In genomic region chr19:6721773-6722172, GRCh38 we compare ENCODE assay signal across 19 cellular contexts. TPM values are rescaled to one million over a fixed set of nuclear protein-coding genes. Genes with fewer than 3 reads are reported as not detected.
DNase-seq lines count a peak whose midpoint lies in the region; ATAC-seq, FAIRE-seq and TF ChIP-seq lines count a peak whose summit lies in the region.
"Had no signal": no experiment of that assay in that cellular context is flagged by ENCODE, and none has a peak within 500 bp of the region (broad histone marks: within the 10 kb centered on the region; RNA-seq: fewer than 3 reads in every experiment).

No MANE protein-coding gene starts in this region.

- H3K4me1 Mint-ChIP-seq in HFFc6 (ENCODE audit: low read depth) (peaks cover 20% of the 10 kb centered on the region), activated B cell treated with CpG ODN at 0.5 μM for 24 hours (peaks cover 51% of the 10 kb centered on the region)

- H3K36me3 ChIP-seq in osteoblast (ENCODE audit: insufficient read depth, low read length) (no peaks in the 10 kb centered on the region), H7 (replicated peaks; ENCODE audit: control insufficient read depth, insufficient read depth, low read length) (no peaks in the 10 kb centered on the region), thyroid gland (no peaks in the 10 kb centered on the region)

- H2AFZ ChIP-seq in osteoblast (ENCODE audit: low read length), result no peak overlapping the region

- H3K27ac ChIP-seq in osteoblast (ENCODE audit: low read depth, low read length), result no peak overlapping the region
- H3K27ac ChIP-seq in thyroid gland, result no peak overlapping the region
- H3K27ac ChIP-seq: SK-N-MC had no signal

- H3K4me3 Mint-ChIP-seq in HFFc6 (peak overlapping the region; percentile 16; the same call in 1 of the 2 replicates), activated B cell treated with CpG ODN at 0.5 μM for 24 hours (peak overlapping the region; percentile 64)
- H3K4me3 Mint-ChIP-seq: activated naive CD8-positive, alpha-beta T cell treated with anti-CD3 and anti-CD28 coated beads, Interleukin-2, amount 50 U/mL, for 24 hours had no signal

- ATAC-seq in activated B cell treated with CpG ODN at 0.5 μM for 24 hours (ENCODE audit: low read depth), result peak; percentile 88
- ATAC-seq: activated naive CD8-positive, alpha-beta T cell treated with anti-CD3 and anti-CD28 coated beads, Interleukin-2, amount 50 U/mL, for 24 hours had no signal

- no peaks in the 10 kb centered on the region for H3K9me3 ChIP-seq in osteoblast (ENCODE audit: low read depth, low read length)
- H3K9me3 ChIP-seq in thyroid gland, result no peaks in the 10 kb centered on the region

- peaks cover 14% of the 10 kb centered on the region for H3K9me3 Mint-ChIP-seq in HFFc6
- no peaks in the 10 kb centered on the region for H3K9me3 Mint-ChIP-seq in activated B cell treated with CpG ODN at 0.5 μM for 24 hours

- WGBS in thyroid gland, 2 donors, result 65 to 74% methylated on average over 5 of the region's 5 CpGs

- POLR2A ChIA-PET in activated B cell treated with CpG ODN at 0.5 μM for 24 hours (lab: Charles Lee), result interaction anchor here (1.2 to 1.3 kb wide), 2 partner anchors 16 to 51 kb away, joined by 3 to 5 read pairs; partner anchors contain the start of gene VAV1

- DNase-seq in GM12891 (ENCODE audit: insufficient read length, low spot score), result no peak
- DNase-seq in HFFc6, result no peak
- no peak for DNase-seq in activated B cell treated with CpG ODN at 0.5 μM for 24 hours
- peak; percentile 46 for DNase-seq in osteoblast (ENCODE audit: insufficient read length, low spot score, missing footprints)
- DNase-seq in H7, result no peak
- no peak for DNase-seq in thyroid gland
- DNase-seq in mucosa of gallbladder (ENCODE audit: low spot score), result no peak
- DNase-seq: activated CD4-positive, CD25-positive, alpha-beta regulatory T cell; activated CD8-positive, alpha-beta memory T cell treated with anti-CD3 and anti-CD28 coated beads, Interleukin-2, amount 50 U/mL, for 4 hours; activated naive CD8-positive, alpha-beta T cell treated with anti-CD3 and anti-CD28 coated beads, Interleukin-2, amount 50 U/mL, for 24 hours; NCI-H2171; stimulated activated CD4-positive, alpha-beta T cell treated with anti-CD3 and anti-CD28 coated beads, Interleukin-2, amount 100 ng/mL, for 48 hours; stimulated activated naive CD4-positive, alpha-beta T cell had no signal

- TF ChIP-seq CTCF in HFFc6 (IDR thresholded peaks at IDR 0.05), result no peak
- no peak for TF ChIP-seq CTCF in activated B cell treated with CpG ODN at 0.5 μM for 24 hours (IDR thresholded peaks at IDR 0.05)
- no peak for TF ChIP-seq CTCF in osteoblast (IDR thresholded peaks at IDR 0.05; ENCODE audit: extremely low read depth, low read depth, low read length)
- no peak for TF ChIP-seq CTCF in thyroid gland (IDR thresholded peaks at IDR 0.05)

- peaks cover 12% of the 10 kb centered on the region for H3K4me1 ChIP-seq in osteoblast (ENCODE audit: insufficient read depth, low read length)
- H3K4me1 ChIP-seq in thyroid gland, result peaks cover 12 to 26% of the 10 kb centered on the region in 2 donors

- TF ChIP-seq POLR2A in GM12891 (IDR thresholded peaks at IDR 0.05; ENCODE audit: low read depth, low read length) (no peak), thyroid gland (IDR thresholded peaks at IDR 0.05) (no peak)

- H3K4me3 ChIP-seq in osteoblast (ENCODE audit: insufficient read depth, low read length) (no peak overlapping the region), H7 (ENCODE audit: insufficient read depth, low read depth, low read length) (no peak overlapping the region), thyroid gland (replicated peaks in 1 of 3) (no peak overlapping the region)
- H3K4me3 ChIP-seq: coronary artery, SK-N-MC had no signal

- no peaks in the 10 kb centered on the region for H3K79me2 ChIP-seq in osteoblast (ENCODE audit: insufficient read depth, low read length)

- H3K27me3 ChIP-seq in osteoblast (ENCODE audit: insufficient read depth, low read length) (peaks cover 7% of the 10 kb centered on the region), H7 (ENCODE audit: control insufficient read depth, insufficient read depth, low read length) (no peaks in the 10 kb centered on the region), thyroid gland (no peaks in the 10 kb centered on the region)

- peak; percentile 76 for FAIRE-seq in GM12891 (lab: Jason Lieb, UNC)

- intact Hi-C loops in activated B cell treated with CpG ODN at 0.5 μM for 24 hours (cut with micrococcal nuclease) (loop anchor here (2.0 kb wide), 1 partner anchor 15 kb away; the partner anchor contains the start of gene GPR108), thyroid gland (cut with DNase I) (no loop called here)

- CTCF ChIA-PET in activated B cell treated with CpG ODN at 0.5 μM for 24 hours (lab: Charles Lee), result interaction anchor here (0.6 kb wide), 1 partner anchor 1180 kb away, joined by 3 read pairs; no protein-coding TSS in a partner anchor

- H4K20me1 ChIP-seq in osteoblast (ENCODE audit: insufficient read depth, low read length), result no peaks in the 10 kb centered on the region

- H3K27me3 Mint-ChIP-seq in HFFc6 (ENCODE audit: insufficient read depth), result peaks cover 19% of the 10 kb centered on the region
- no peaks in the 10 kb centered on the region for H3K27me3 Mint-ChIP-seq in activated B cell treated with CpG ODN at 0.5 μM for 24 hours

- no peak overlapping the region for H3K4me2 ChIP-seq in osteoblast (ENCODE audit: insufficient read depth, low read length)

- H3K36me3 Mint-ChIP-seq in HFFc6 (ENCODE audit: low read depth) (peaks cover 6% of the 10 kb centered on the region), activated B cell treated with CpG ODN at 0.5 μM for 24 hours (ENCODE audit: low read depth) (no peaks in the 10 kb centered on the region)
- H3K36me3 Mint-ChIP-seq: CD14-positive monocyte had no signal

- no peak overlapping the region for H3K27ac Mint-ChIP-seq in HFFc6
- H3K27ac Mint-ChIP-seq in activated B cell treated with CpG ODN at 0.5 μM for 24 hours, result peak overlapping the region; percentile 92
- H3K27ac Mint-ChIP-seq: activated naive CD8-positive, alpha-beta T cell treated with anti-CD3 and anti-CD28 coated beads, Interleukin-2, amount 50 U/mL, for 24 hours had no signal

TF ChIP-seq in GM12891, 5 proteins besides CTCF, POLR2A, EP300 and RAD21:
- no peak for TF ChIP-seq POLR2AphosphoS5 (IDR thresholded peaks at IDR 0.05; ENCODE audit: low read depth, low read length)
- TF ChIP-seq SPI1 (IDR thresholded peaks at IDR 0.05; ENCODE audit: low read depth, low read length), result peak; percentile 31; the same call in 1 of the 2 replicates

RNA-seq across cellular contexts. Expression of gene C3, which starts 1.3 kb away (rescaled TPM):
- 0.62 TPM for polyA plus RNA-seq in GM12891 (2012; ENCODE audit: low read depth, missing spikeins)
- total RNA-seq in HFFc6 (2021; fragmentation: NEBNext Ultra II Directional; extraction: Animal tissue kit (Norgen Biotek cat#: 25700)), result 1 to 10 TPM in 4 of 6 experiments, under 1 TPM in 2; 0.82 to 1.5 (median 1.2) TPM
- total RNA-seq in activated B cell treated with CpG ODN at 0.5 μM for 24 hours, result 0.44 and 0.53 TPM in 2 replicates
- total RNA-seq in osteoblast, result 5.0 and 14.1 TPM in 2 replicates
- 13.4 and 20.2 TPM in 2 replicates for total RNA-seq in H7 (2014; rRNA removed; shearing (Covaris generic))
- 100 to 1,000 TPM; 126 to 631 (median 350) TPM for total RNA-seq in thyroid gland
- total RNA-seq in mucosa of gallbladder, result 486 TPM

RNA-seq across cellular contexts. Expression of gene GPR108, which starts 15.6 kb away (rescaled TPM):
- polyA plus RNA-seq in GM12891 (2012; ENCODE audit: low read depth, missing spikeins), result 44.9 TPM
- 10 to 100 TPM; 52.2 to 60.5 (median 56.4) TPM for total RNA-seq in HFFc6 (2021; fragmentation: NEBNext Ultra II Directional; extraction: Animal tissue kit (Norgen Biotek cat#: 25700))
- total RNA-seq in activated B cell treated with CpG ODN at 0.5 μM for 24 hours (53.5 and 55.6 TPM in 2 replicates), osteoblast (42.3 and 52.2 TPM in 2 replicates), thyroid gland (100 to 1,000 TPM in 3 of 4 donors, 10 to 100 TPM in 1; 87.9 to 152 (median 116) TPM), mucosa of gallbladder (137 TPM)
- 60.7 and 61.7 TPM in 2 replicates for total RNA-seq in H7 (2014; rRNA removed; shearing (Covaris generic))

RNA-seq across cellular contexts. Expression of gene TRIP10, which starts 17.7 kb away (rescaled TPM):
- 44.5 TPM for polyA plus RNA-seq in GM12891 (2012; ENCODE audit: low read depth, missing spikeins)
- total RNA-seq in HFFc6 (2021; fragmentation: NEBNext Ultra II Directional; extraction: Animal tissue kit (Norgen Biotek cat#: 25700)), result 10 to 100 TPM; 46.1 to 53.3 (median 48.8) TPM
- 94.7 and 101 TPM in 2 replicates for total RNA-seq in activated B cell treated with CpG ODN at 0.5 μM for 24 hours
- total RNA-seq in osteoblast, result 32.4 and 36.2 TPM in 2 replicates
- 84.5 and 92.2 TPM in 2 replicates for total RNA-seq in H7 (2014; rRNA removed; shearing (Covaris generic))
- 10 to 100 TPM; 48.9 to 65.8 (median 58.8) TPM for total RNA-seq in thyroid gland
- total RNA-seq in mucosa of gallbladder, result 68.9 TPM

RNA-seq across cellular contexts. Expression of gene SH2D3A, which starts 45.5 kb away (rescaled TPM):
- polyA plus RNA-seq in GM12891 (2012; ENCODE audit: low read depth, missing spikeins), result 6.5 TPM
- not detected for total RNA-seq in HFFc6 (2021; fragmentation: NEBNext Ultra II Directional; extraction: Animal tissue kit (Norgen Biotek cat#: 25700))
- 18.7 and 22.6 TPM in 2 replicates for total RNA-seq in activated B cell treated with CpG ODN at 0.5 μM for 24 hours
- total RNA-seq in osteoblast, result not detected in 2 replicates
- 11.7 and 12.8 TPM in 2 replicates for total RNA-seq in H7 (2014; rRNA removed; shearing (Covaris generic))
- total RNA-seq in thyroid gland, result 10 to 100 TPM; 14.1 to 27.4 (median 20.7) TPM
- 28.2 TPM for total RNA-seq in mucosa of gallbladder
- total RNA-seq: fibroblast of lung, M059J had no signal
- polyA plus RNA-seq: CD14-positive monocyte, fibroblast of lung had no signal

RNA-seq across cellular contexts. Expression of gene VAV1, which starts 50.7 kb away (rescaled TPM):
- 41.2 TPM for polyA plus RNA-seq in GM12891 (2012; ENCODE audit: low read depth, missing spikeins)
- not detected for total RNA-seq in HFFc6 (2021; fragmentation: NEBNext Ultra II Directional; extraction: Animal tissue kit (Norgen Biotek cat#: 25700))
- total RNA-seq in activated B cell treated with CpG ODN at 0.5 μM for 24 hours (105 and 121 TPM in 2 replicates), osteoblast (0.36 TPM in 1 of 2 replicates, not detected in the other), thyroid gland (1 to 10 TPM; 1.7 to 4.3 (median 2.6) TPM), mucosa of gallbladder (12.7 TPM)
- 9.5 and 13.3 TPM in 2 replicates for total RNA-seq in H7 (2014; rRNA removed; shearing (Covaris generic))
- total RNA-seq: fibroblast of lung, G401, M059J had no signal
- polyA plus RNA-seq: fibroblast of lung had no signal
